Comparison of ENCODE assay signal across 14 cellular contexts in genomic region chr11:76962583-76963416, GRCh38.
DNase-seq lines count a peak whose midpoint lies in the region; ATAC-seq and TF ChIP-seq lines count a peak whose summit lies in the region.
"Had no signal": no experiment of that assay in that cellular context is flagged by ENCODE, and none has a peak within 500 bp of the region (broad histone marks: within the 10 kb centered on the region; RNA-seq: fewer than 3 reads in every experiment).

No MANE protein-coding gene starts in this region.

- DNase-seq in HPDE6-E6E7 (ENCODE audit: extremely low spot score) (no peak), DMS53 treated with DMSO at 0.1 percent for 48 hours (lab: John Stamatoyannopoulos, UW; ENCODE audit: unreplicated experiment) (no peak), uterus (no peak)
- DNase-seq: cortex of kidney; DMS79 treated with DMSO at 0.1 percent for 48 hours; GM23248; heart left ventricle; KG1; NCI-H748 treated with DMSO at 0.1 percent for 48 hours; stimulated activated CD4-positive, alpha-beta T cell treated with anti-CD3 and anti-CD28 coated beads, Interleukin-15, amount 100 ng/mL, for 24 hours had no signal

- H3K4me3 ChIP-seq in mucosa of stomach (ENCODE audit: low read length) (no peak overlapping the region), uterus (no peak overlapping the region)
- H3K4me3 ChIP-seq: GM23248, heart left ventricle had no signal

- no peak for TF ChIP-seq CTCF in uterus (IDR thresholded peaks at IDR 0.05)

- H3K9ac ChIP-seq in mucosa of stomach (ENCODE audit: low read length) = peak overlapping the region; percentile 39
- H3K9ac ChIP-seq: GM23248 had no signal

- H3K27ac ChIP-seq in KOPT-K1 (ENCODE audit: low read depth, low read length, poor library complexity, severe bottlenecking) (peak overlapping the region; percentile 46), uterus (no peak overlapping the region)
- H3K27ac ChIP-seq: GM23248, heart left ventricle had no signal

- H3K4me1 ChIP-seq in mucosa of stomach (ENCODE audit: control insufficient read depth, insufficient read depth, low read length) (peaks cover 18% of the 10 kb centered on the region), uterus (no peaks in the 10 kb centered on the region)
- H3K4me1 ChIP-seq: heart left ventricle had no signal

- no peaks in the 10 kb centered on the region for H3K27me3 ChIP-seq in mucosa of stomach (ENCODE audit: control insufficient read depth, insufficient read depth, low read length)
- H3K27me3 ChIP-seq in uterus = no peaks in the 10 kb centered on the region
- H3K27me3 ChIP-seq: heart left ventricle had no signal

- intact Hi-C loops in uterus (cut with DNase I; ENCODE audit: low total_unique reads) = no loop called here

- no peaks in the 10 kb centered on the region for H3K9me3 ChIP-seq in KOPT-K1 (ENCODE audit: insufficient read depth, low read length, poor library complexity, severe bottlenecking)
- no peaks in the 10 kb centered on the region for H3K9me3 ChIP-seq in mucosa of stomach (ENCODE audit: control insufficient read depth, low read length)
- H3K9me3 ChIP-seq in uterus = no peaks in the 10 kb centered on the region
- H3K9me3 ChIP-seq: heart left ventricle had no signal

- no peaks in the 10 kb centered on the region for H3K36me3 ChIP-seq in KOPT-K1 (ENCODE audit: insufficient read depth, low read length)
- no peaks in the 10 kb centered on the region for H3K36me3 ChIP-seq in mucosa of stomach (ENCODE audit: control insufficient read depth, insufficient read depth, low read length)
- H3K36me3 ChIP-seq in uterus = no peaks in the 10 kb centered on the region

- peak; percentile 91 for ATAC-seq in GM18858 (IDR thresholded peaks at IDR 0.05; ENCODE audit: unreplicated experiment)
- peak; percentile 89 for ATAC-seq in GM21619 (IDR thresholded peaks at IDR 0.05; ENCODE audit: unreplicated experiment)
- ATAC-seq: heart left ventricle had no signal

- no peak for TF ChIP-seq POLR2A in uterus (IDR thresholded peaks at IDR 0.05)
